In genomic region chr13:24541476-24542352, GRCh38 we compare ENCODE assay signal across 7 cellular contexts. TPM values are rescaled to one million over a fixed set of nuclear protein-coding genes. Genes with fewer than 3 reads are reported as not detected.
DNase-seq lines count a peak whose midpoint lies in the region; ATAC-seq, FAIRE-seq and TF ChIP-seq lines count a peak whose summit lies in the region.
"Not testable (repeated sequence)": the region's sequence is repeated elsewhere in the genome, so short reads cannot be mapped to it uniquely, and the experiment has no call there.

No MANE protein-coding gene starts in this region.

- not testable (repeated sequence) for H3K36me3 Mint-ChIP-seq in activated naive CD8-positive, alpha-beta T cell treated with anti-CD3 and anti-CD28 coated beads for 36 hours; progenitor cell of endocrine pancreas (ENCODE audit: insufficient read depth)

- peak overlapping the region; percentile 78 for H3K4me3 Mint-ChIP-seq in activated naive CD8-positive, alpha-beta T cell treated with anti-CD3 and anti-CD28 coated beads for 36 hours
- peak overlapping the region; percentile 69 for H3K4me3 Mint-ChIP-seq in progenitor cell of endocrine pancreas (ENCODE audit: low read depth)

- H3K9me3 Mint-ChIP-seq in activated naive CD8-positive, alpha-beta T cell treated with anti-CD3 and anti-CD28 coated beads for 36 hours; progenitor cell of endocrine pancreas (ENCODE audit: low read depth): not testable (repeated sequence)

- H3K4me1 Mint-ChIP-seq in activated naive CD8-positive, alpha-beta T cell treated with anti-CD3 and anti-CD28 coated beads for 36 hours; progenitor cell of endocrine pancreas (ENCODE audit: low read depth): not testable (repeated sequence)

- H3K27ac ChIP-seq in SJSA1; esophagus muscularis mucosa (replicated peaks in 1 of 4): not testable (repeated sequence)

- H3K9me3 ChIP-seq in SJSA1 (replicated peaks); esophagus muscularis mucosa: not testable (repeated sequence)

- H3K27me3 ChIP-seq in SJSA1 (replicated peaks): peaks cover 12% of the 10 kb centered on the region; the same call in 1 of the 2 replicates
- H3K27me3 ChIP-seq in esophagus muscularis mucosa: peaks cover 0 to 44% (median 18%) of the 10 kb centered on the region in 4 donors

- FAIRE-seq in GM12892 (lab: Jason Lieb, UNC): peak; percentile 92

- peak; percentile 74 for ATAC-seq in left lobe of liver

- peaks cover 54% of the 10 kb centered on the region for H3K27me3 Mint-ChIP-seq in activated naive CD8-positive, alpha-beta T cell treated with anti-CD3 and anti-CD28 coated beads for 36 hours
- H3K27me3 Mint-ChIP-seq in progenitor cell of endocrine pancreas: peaks cover 66% of the 10 kb centered on the region

- 4% methylated on average over 12 of the region's 73 CpGs for WGBS in esophagus muscularis mucosa

- H3K4me1 ChIP-seq in SJSA1 (replicated peaks): not testable (repeated sequence)
- H3K4me1 ChIP-seq in esophagus muscularis mucosa: peaks cover 4 to 16% (median 9%) of the 10 kb centered on the region in 4 donors

- not testable (repeated sequence) for TF ChIP-seq POLR2A in GM12892 (IDR thresholded peaks at IDR 0.05; ENCODE audit: low read depth, low read length); esophagus muscularis mucosa (IDR thresholded peaks at IDR 0.05; ENCODE audit: low read depth)

- H3K4me3 ChIP-seq in SJSA1: peak overlapping the region; percentile 21
- peak overlapping the region; percentile 47 to 53 (median 50) for H3K4me3 ChIP-seq in esophagus muscularis mucosa

- not testable (repeated sequence) for H3K36me3 ChIP-seq in SJSA1, esophagus muscularis mucosa

- TF ChIP-seq EP300 in esophagus muscularis mucosa (IDR thresholded peaks at IDR 0.05): not testable (repeated sequence)

- intact Hi-C loops in esophagus muscularis mucosa (cut with DNase I): not testable (repeated sequence)

- not testable (repeated sequence) for TF ChIP-seq CTCF in esophagus muscularis mucosa (IDR thresholded peaks at IDR 0.05); progenitor cell of endocrine pancreas (IDR thresholded peaks at IDR 0.05; ENCODE audit: unreplicated experiment)

- DNase-seq in GM12892 (ENCODE audit: insufficient read length): peak; percentile 27
- peak in 61 of 76 experiments; percentile 2 to 64 (median 38) for DNase-seq in HUDEP-2 (lab: John Stamatoyannopoulos, UW; ENCODE audit: unreplicated experiment in 76 of 76)
- peak in 1 of 2 experiments; percentile 7 for DNase-seq in SJSA1 (ENCODE audit: low read depth in 1 of 2, low spot score in 2 of 2)
- peak; percentile 24 for DNase-seq in activated naive CD8-positive, alpha-beta T cell treated with anti-CD3 and anti-CD28 coated beads for 36 hours
- DNase-seq in esophagus muscularis mucosa (ENCODE audit: extremely low spot score); left lobe of liver (ENCODE audit: low spot score); progenitor cell of endocrine pancreas (ENCODE audit: low spot score, unreplicated experiment): not testable (repeated sequence)

- not testable (repeated sequence) for H3K27ac Mint-ChIP-seq in activated naive CD8-positive, alpha-beta T cell treated with anti-CD3 and anti-CD28 coated beads for 36 hours; progenitor cell of endocrine pancreas

RNA-seq across cellular contexts. Expression of gene PARP4, which starts 29.1 kb away (rescaled TPM):
- 32.9 TPM for polyA plus RNA-seq in GM12892 (2012; ENCODE audit: missing spikeins)
- 32.6 and 51.2 TPM in 2 replicates for total RNA-seq in SJSA1 (2014; rRNA removed; shearing (Covaris generic))
- total RNA-seq in activated naive CD8-positive, alpha-beta T cell treated with anti-CD3 and anti-CD28 coated beads for 36 hours: 10 to 100 TPM; 20.2 to 20.9 TPM
- total RNA-seq in esophagus muscularis mucosa (10 to 100 TPM; 38.3 to 47.4 (median 40.6) TPM), left lobe of liver (23.1 TPM), progenitor cell of endocrine pancreas (47.3 and 48.9 TPM in 2 replicates)
